Comparison of ENCODE assay signal across 8 cellular contexts in the genomic region with DNA sequence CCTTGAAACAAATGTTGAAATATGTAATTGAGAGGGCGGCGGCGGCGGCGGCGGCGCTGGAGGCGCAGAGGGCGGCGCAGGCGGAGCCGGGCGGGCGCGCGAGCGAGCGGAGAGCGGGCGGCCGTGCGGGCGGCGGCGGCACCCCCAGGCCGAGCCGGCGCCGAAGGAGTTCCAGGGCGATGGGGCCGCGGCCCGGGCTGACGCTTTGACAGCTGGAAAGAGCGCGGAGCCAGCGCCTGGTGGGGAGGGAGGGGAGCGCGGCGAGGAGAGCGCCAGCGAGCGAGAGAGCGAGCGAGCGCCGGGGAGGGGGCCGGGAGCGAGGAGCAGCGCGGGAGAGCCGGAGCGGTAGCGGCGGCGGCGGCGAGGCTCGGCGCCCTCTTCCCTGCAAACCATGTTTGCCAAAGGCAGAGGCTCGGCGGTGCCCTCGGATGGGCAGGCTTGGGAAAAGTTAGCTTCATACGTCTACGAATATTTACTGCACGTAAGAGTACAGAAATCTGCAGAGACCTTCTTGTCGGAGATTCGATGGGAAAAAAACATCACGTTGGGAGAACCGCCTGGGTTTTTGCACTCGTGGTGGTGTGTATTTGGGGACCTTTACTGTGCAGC.
DNase-seq lines count a peak whose midpoint lies in the region; TF ChIP-seq lines count a peak whose summit lies in the region.
"Not testable (repeated sequence)": the region's sequence is repeated elsewhere in the genome, so short reads cannot be mapped to it uniquely, and the experiment has no call there.

No MANE protein-coding gene starts in this region.

- not testable (repeated sequence) for H3K9me3 Mint-ChIP-seq in activated naive CD8-positive, alpha-beta T cell treated with anti-CD3 and anti-CD28 coated beads for 36 hours; mesothelial cell of epicardium

- peak; percentile 46 for DNase-seq in AG20443 (ENCODE audit: low spot score)
- DNase-seq in H7 = peak; percentile 87
- DNase-seq in NCI-H146 treated with DMSO at 0.1 percent for 48 hours (lab: John Stamatoyannopoulos, UW; ENCODE audit: unreplicated experiment) = peak; percentile 29
- DNase-seq in T-helper 1 cell = peak in 3 of 5 donors; percentile 3 to 6 (median 3)
- DNase-seq in activated naive CD8-positive, alpha-beta T cell treated with anti-CD3 and anti-CD28 coated beads for 36 hours = peak; percentile 76
- peak; percentile 6 for DNase-seq in fibroblast of villous mesenchyme (ENCODE audit: low read depth)
- peak; percentile 43 to 60 for DNase-seq in mesothelial cell of epicardium (ENCODE audit: low spot score in 2 of 2, unreplicated experiment in 2 of 2)
- peak; percentile 32 for DNase-seq in stimulated activated CD4-positive, alpha-beta T cell treated with anti-CD3 and anti-CD28 coated beads, Interleukin-4, amount 100 ng/mL, for 1 hour

- H3K36me3 Mint-ChIP-seq in activated naive CD8-positive, alpha-beta T cell treated with anti-CD3 and anti-CD28 coated beads for 36 hours; mesothelial cell of epicardium: not testable (repeated sequence)

- H3K4me3 Mint-ChIP-seq in activated naive CD8-positive, alpha-beta T cell treated with anti-CD3 and anti-CD28 coated beads for 36 hours = peak overlapping the region; percentile 12
- peak overlapping the region; percentile 63 for H3K4me3 Mint-ChIP-seq in mesothelial cell of epicardium

- H3K27me3 ChIP-seq in H7 (ENCODE audit: control insufficient read depth, insufficient read depth, low read length) = peaks cover 40% of the 10 kb centered on the region

- TF ChIP-seq CTCF in fibroblast of villous mesenchyme (IDR thresholded peaks at IDR 0.05; ENCODE audit: insufficient read depth, low read depth, low read length); mesothelial cell of epicardium (IDR thresholded peaks at IDR 0.05; ENCODE audit: unreplicated experiment): not testable (repeated sequence)

- H3K36me3 ChIP-seq in H7 (replicated peaks; ENCODE audit: control insufficient read depth, insufficient read depth, low read length) = not testable (repeated sequence)

- H3K27me3 Mint-ChIP-seq in activated naive CD8-positive, alpha-beta T cell treated with anti-CD3 and anti-CD28 coated beads for 36 hours = peaks cover 75% of the 10 kb centered on the region
- H3K27me3 Mint-ChIP-seq in mesothelial cell of epicardium (ENCODE audit: low read depth) = peaks cover 60% of the 10 kb centered on the region

- not testable (repeated sequence) for H3K27ac Mint-ChIP-seq in activated naive CD8-positive, alpha-beta T cell treated with anti-CD3 and anti-CD28 coated beads for 36 hours; mesothelial cell of epicardium

- H3K4me3 ChIP-seq in H7 (ENCODE audit: insufficient read depth, low read depth, low read length) (peak overlapping the region; percentile 52), fibroblast of villous mesenchyme (ENCODE audit: low read depth, low read length) (peak overlapping the region; percentile 33)

- H3K4me1 Mint-ChIP-seq in activated naive CD8-positive, alpha-beta T cell treated with anti-CD3 and anti-CD28 coated beads for 36 hours; mesothelial cell of epicardium: not testable (repeated sequence)

Comparison
In these comparisons a context has a peak if more than half of its experiments do, and no peak if none do; other contexts are left out.
1. Peak in every context shown above with its lines: DNase-seq and H3K4me3 ChIP-seq.
2. DNase-seq: peak in every context shown above with its lines; median percentile 87 in H7; 76 in activated naive CD8-positive, alpha-beta T cell treated with anti-CD3 and anti-CD28 coated beads for 36 hours; 52 in mesothelial cell of epicardium; 46 in AG20443; 32 in stimulated activated CD4-positive, alpha-beta T cell treated with anti-CD3 and anti-CD28 coated beads, Interleukin-4, amount 100 ng/mL, for 1 hour; 29 in NCI-H146 treated with DMSO at 0.1 percent for 48 hours; 6 in fibroblast of villous mesenchyme; 3 in T-helper 1 cell.